21 cellular contexts compared by ENCODE assay signal in the genomic region with DNA sequence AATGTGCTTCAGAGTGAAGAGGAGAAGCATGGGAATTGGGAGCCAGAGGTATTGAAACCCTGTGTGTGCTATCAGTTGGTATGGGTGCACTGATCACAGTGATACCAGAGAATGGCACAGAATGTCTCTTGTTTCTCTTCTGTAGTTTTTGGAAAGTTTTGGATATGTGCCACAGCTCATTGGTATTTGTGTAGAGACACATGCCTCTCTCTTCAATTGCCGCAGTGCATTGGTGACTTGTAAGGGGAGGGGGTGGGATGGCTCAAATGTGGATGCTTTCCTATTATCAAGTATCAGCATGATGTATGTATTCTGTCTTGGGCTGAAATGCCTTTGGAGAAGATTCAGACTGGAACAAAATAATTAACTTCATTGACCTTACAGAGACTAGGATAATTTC.
DNase-seq lines count a peak whose midpoint lies in the region; ATAC-seq and TF ChIP-seq lines count a peak whose summit lies in the region.
"Had no signal": no experiment of that assay in that cellular context is flagged by ENCODE, and none has a peak within 500 bp of the region (broad histone marks: within the 10 kb centered on the region; RNA-seq: fewer than 3 reads in every experiment).

No MANE protein-coding gene starts in this region.

- no peaks in the 10 kb centered on the region for H3K9me3 Mint-ChIP-seq in endothelial cell (ENCODE audit: unreplicated experiment)
- no peaks in the 10 kb centered on the region for H3K9me3 Mint-ChIP-seq in stimulated activated memory B cell treated with anti-CD40 and anti-IgM and Interleukin-4, amounts not matched to agents 10 μg/mL and 1 μg/mL and 100 μg/mL, for 72 hours
- H3K9me3 Mint-ChIP-seq: CD4-positive, alpha-beta T cell; CD8-positive, alpha-beta T cell had no signal

- H3K4me1 ChIP-seq in A673 (ENCODE audit: insufficient read depth, low read length, poor library complexity, severe bottlenecking): peaks cover 71% of the 10 kb centered on the region
- H3K4me1 ChIP-seq: Caco-2 had no signal

- no peak for ATAC-seq in stimulated activated memory B cell treated with anti-CD40 and anti-IgM and Interleukin-4, amounts not matched to agents 10 μg/mL and 1 μg/mL and 100 μg/mL, for 72 hours
- ATAC-seq in GM19452 (IDR thresholded peaks at IDR 0.05; ENCODE audit: unreplicated experiment): no peak
- ATAC-seq: CD8-positive, alpha-beta T cell had no signal

- no peak overlapping the region for H3K9ac ChIP-seq in SK-N-MC (ENCODE audit: insufficient read length)
- H3K9ac ChIP-seq: BLaER1 treated with 17β-estradiol and CSF1 and Interleukin-3, amounts not matched to agents 10 nM and 100 nM had no signal

- peak overlapping the region; percentile 4 for H3K27ac Mint-ChIP-seq in endothelial cell (ENCODE audit: unreplicated experiment)
- H3K27ac Mint-ChIP-seq in stimulated activated memory B cell treated with anti-CD40 and anti-IgM and Interleukin-4, amounts not matched to agents 10 μg/mL and 1 μg/mL and 100 μg/mL, for 72 hours: no peak overlapping the region
- H3K27ac Mint-ChIP-seq: B cell; CD4-positive, alpha-beta T cell; CD8-positive, alpha-beta T cell had no signal

- no peaks in the 10 kb centered on the region for H3K27me3 Mint-ChIP-seq in endothelial cell (ENCODE audit: unreplicated experiment)
- H3K27me3 Mint-ChIP-seq in stimulated activated memory B cell treated with anti-CD40 and anti-IgM and Interleukin-4, amounts not matched to agents 10 μg/mL and 1 μg/mL and 100 μg/mL, for 72 hours: peaks cover 7% of the 10 kb centered on the region
- H3K27me3 Mint-ChIP-seq: B cell had no signal

- BruUV-seq in A673 (replicated peaks; lab: Mats Ljungman, UMichigan): no TSS peak

- no peaks in the 10 kb centered on the region for H3K36me3 Mint-ChIP-seq in endothelial cell (ENCODE audit: low read depth, unreplicated experiment)
- H3K36me3 Mint-ChIP-seq in stimulated activated memory B cell treated with anti-CD40 and anti-IgM and Interleukin-4, amounts not matched to agents 10 μg/mL and 1 μg/mL and 100 μg/mL, for 72 hours: no peaks in the 10 kb centered on the region
- H3K36me3 Mint-ChIP-seq: CD8-positive, alpha-beta T cell had no signal

- CTCF ChIA-PET in A673 (lab: Charles Lee): interaction anchor here (0.6 kb wide), 1 partner anchor 21 kb away, joined by 18 read pairs; no protein-coding TSS in a partner anchor

- H3K9me3 ChIP-seq in A673 (ENCODE audit: low read depth, low read length, poor library complexity, severe bottlenecking) (peaks cover 5% of the 10 kb centered on the region), SK-N-MC (ENCODE audit: low read depth, low read length) (peaks cover 2% of the 10 kb centered on the region; the same call in 1 of the 2 replicates)
- H3K9me3 ChIP-seq: Caco-2 had no signal

- H3K27ac ChIP-seq in A673 (ENCODE audit: low read depth, low read length, poor library complexity, severe bottlenecking): peak overlapping the region; percentile 61
- H3K27ac ChIP-seq in SK-N-MC: peak overlapping the region; percentile 98
- H3K27ac ChIP-seq: BLaER1 treated with 17β-estradiol and CSF1 and Interleukin-3, amounts not matched to agents 10 nM and 100 nM; C4-2B had no signal

- H3K4me3 ChIP-seq in A673 (ENCODE audit: low read depth, low read length, poor library complexity, severe bottlenecking) (no peak overlapping the region), SK-N-MC (no peak overlapping the region; the same call in 1 of the 2 replicates)
- H3K4me3 ChIP-seq: BLaER1 treated with 17β-estradiol and CSF1 and Interleukin-3, amounts not matched to agents 10 nM and 100 nM had no signal

- no peaks in the 10 kb centered on the region for H3K27me3 ChIP-seq in A673 (replicated peaks; ENCODE audit: insufficient read depth, low read depth, low read length, poor library complexity)
- H3K27me3 ChIP-seq: BLaER1 treated with 17β-estradiol and CSF1 and Interleukin-3, amounts not matched to agents 10 nM and 100 nM had no signal

- H3K4me1 Mint-ChIP-seq in endothelial cell (ENCODE audit: unreplicated experiment): peaks cover 17% of the 10 kb centered on the region
- no peaks in the 10 kb centered on the region for H3K4me1 Mint-ChIP-seq in stimulated activated memory B cell treated with anti-CD40 and anti-IgM and Interleukin-4, amounts not matched to agents 10 μg/mL and 1 μg/mL and 100 μg/mL, for 72 hours
- H3K4me1 Mint-ChIP-seq: B cell had no signal

- intact Hi-C loops in A673 (cut with micrococcal nuclease; ENCODE audit: unreplicated experiment): no loop called here

- H3K4me3 Mint-ChIP-seq in endothelial cell (ENCODE audit: unreplicated experiment): no peak overlapping the region
- H3K4me3 Mint-ChIP-seq in stimulated activated memory B cell treated with anti-CD40 and anti-IgM and Interleukin-4, amounts not matched to agents 10 μg/mL and 1 μg/mL and 100 μg/mL, for 72 hours: no peak overlapping the region
- H3K4me3 Mint-ChIP-seq: B cell; CD4-positive, alpha-beta T cell; CD8-positive, alpha-beta T cell had no signal

- TF ChIP-seq CTCF in A673 (conservative IDR thresholded peaks at IDR 0.05; ENCODE audit: low read depth, low read length): no peak
- TF ChIP-seq CTCF in endothelial cell (IDR thresholded peaks at IDR 0.05; ENCODE audit: unreplicated experiment): no peak

- DNase-seq in A673 (ENCODE audit: low spot score): peak; percentile 76
- peak; percentile 77 for DNase-seq in DMS114 treated with DMSO at 0.1 percent for 48 hours (lab: John Stamatoyannopoulos, UW; ENCODE audit: unreplicated experiment)
- DNase-seq in SK-N-MC (ENCODE audit: low read depth, low spot score): no peak
- DNase-seq in endothelial cell (ENCODE audit: low spot score): no peak
- DNase-seq in EL: no peak
- DNase-seq: 8988T; AML-193; Caco-2; Calu3; CD4-positive, alpha-beta T cell; CD8-positive, alpha-beta T cell; DMS153; DMS53; DMS79; DND-41; GF-D8 had no signal

- no peaks in the 10 kb centered on the region for H3K36me3 ChIP-seq in A673 (ENCODE audit: insufficient read depth, low read length, poor library complexity, severe bottlenecking)
- no peaks in the 10 kb centered on the region for H3K36me3 ChIP-seq in SK-N-MC (ENCODE audit: insufficient read depth, low read length)
- H3K36me3 ChIP-seq: BLaER1 treated with 17β-estradiol and CSF1 and Interleukin-3, amounts not matched to agents 10 nM and 100 nM had no signal

- POLR2A ChIA-PET in A673 (lab: Charles Lee; ENCODE audit: low non-redundant PET): interaction anchor here (0.6 kb wide), 1 partner anchor 145 kb away, joined by 34 read pairs; no protein-coding TSS in a partner anchor

Comparison
In these comparisons a context has a peak if more than half of its experiments do, and no peak if none do; other contexts are left out.
1. DNase-seq: peak in A673 (single experiment) and DMS114 treated with DMSO at 0.1 percent for 48 hours (single experiment); none in SK-N-MC (single experiment), endothelial cell (single experiment) and EL (single experiment).